ENCODE assay signal across 8 cellular contexts in the genomic region with DNA sequence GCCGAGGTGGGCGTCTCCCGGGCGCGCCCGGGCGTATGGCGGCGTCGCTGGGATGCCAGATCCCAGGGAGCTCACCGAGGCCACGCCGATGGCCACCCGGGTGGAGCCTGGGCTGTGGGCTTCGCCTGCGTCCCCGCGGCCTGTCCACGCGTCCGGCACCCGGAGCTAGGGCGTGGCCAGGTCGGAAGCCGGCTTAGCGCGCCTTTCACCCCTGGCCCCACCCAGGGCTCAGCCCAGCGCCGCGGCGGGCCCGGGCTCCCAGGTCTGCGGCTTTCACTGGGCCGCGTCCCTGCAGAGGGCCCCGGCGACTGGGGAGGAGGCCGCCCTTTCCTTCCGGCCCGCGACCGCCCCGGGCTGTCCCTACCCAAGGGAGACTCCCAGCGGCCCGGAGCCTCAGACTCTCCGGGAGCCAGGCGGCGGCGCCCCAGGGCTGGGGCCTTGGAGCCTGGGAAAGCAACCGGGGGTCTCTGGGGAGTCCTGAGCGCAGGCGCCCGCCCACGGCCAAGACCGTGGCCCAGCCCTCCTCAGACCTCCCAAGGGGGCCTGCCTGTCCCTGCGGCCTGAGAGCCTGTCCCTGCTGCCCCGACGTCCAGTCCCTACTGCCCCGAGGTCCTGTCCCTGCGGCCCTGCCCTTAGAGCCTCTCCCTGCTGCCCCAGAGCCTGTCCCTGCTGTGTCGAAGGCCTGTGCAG. TPM values are rescaled to one million over a fixed set of nuclear protein-coding genes. Genes with fewer than 3 reads are reported as not detected.
DNase-seq lines count a peak whose midpoint lies in the region; TF ChIP-seq lines count a peak whose summit lies in the region.

No MANE protein-coding gene starts in this region.

- POLR2A ChIA-PET in activated CD4-positive, alpha-beta memory T cell treated with anti-CD3 and anti-CD28 coated beads for 36 hours (lab: Charles Lee): no interaction called here

- TF ChIP-seq POLR2A in vagina (IDR thresholded peaks at IDR 0.05): no peak

- H3K36me3 ChIP-seq in vagina: no peaks in the 10 kb centered on the region

- H3K4me3 Mint-ChIP-seq in activated naive CD4-positive, alpha-beta T cell treated with anti-CD3 and anti-CD28 coated beads, Interleukin-2, amount 10 ng/mL, durations not matched to agents 7 days and 5 days: peak overlapping the region; percentile 45
- peak overlapping the region; percentile 17 for H3K4me3 Mint-ChIP-seq in activated CD4-positive, alpha-beta memory T cell treated with anti-CD3 and anti-CD28 coated beads for 36 hours
- H3K4me3 Mint-ChIP-seq in type B pancreatic cell: no peak overlapping the region

- CTCF ChIA-PET in activated naive CD4-positive, alpha-beta T cell treated with anti-CD3 and anti-CD28 coated beads, Interleukin-2, amount 10 ng/mL, durations not matched to agents 7 days and 5 days (lab: Charles Lee): interaction anchor here (0.6 to 2.1 kb wide), 4 partner anchors 11 to 157 kb away, joined by 3 to 5 read pairs (median 4); no protein-coding TSS in a partner anchor
- CTCF ChIA-PET in activated CD4-positive, alpha-beta memory T cell treated with anti-CD3 and anti-CD28 coated beads for 36 hours (lab: Charles Lee): interaction anchor here (0.9 to 1.8 kb wide), 2 partner anchors 19 to 224 kb away, joined by 3 to 5 read pairs; no protein-coding TSS in a partner anchor

- peak overlapping the region; percentile 12 to 37 for H3K4me3 ChIP-seq in vagina

- no peak for TF ChIP-seq CTCF in vagina (IDR thresholded peaks at IDR 0.05)
- TF ChIP-seq CTCF in type B pancreatic cell (conservative IDR thresholded peaks at IDR 0.05): no peak

- no peak overlapping the region for H3K27ac Mint-ChIP-seq in activated naive CD4-positive, alpha-beta T cell treated with anti-CD3 and anti-CD28 coated beads, Interleukin-2, amount 10 ng/mL, durations not matched to agents 7 days and 5 days
- no peak overlapping the region for H3K27ac Mint-ChIP-seq in activated CD4-positive, alpha-beta memory T cell treated with anti-CD3 and anti-CD28 coated beads for 36 hours
- H3K27ac Mint-ChIP-seq in type B pancreatic cell: no peak overlapping the region

- H3K9me3 Mint-ChIP-seq in activated naive CD4-positive, alpha-beta T cell treated with anti-CD3 and anti-CD28 coated beads, Interleukin-2, amount 10 ng/mL, durations not matched to agents 7 days and 5 days: no peaks in the 10 kb centered on the region
- H3K9me3 Mint-ChIP-seq in activated CD4-positive, alpha-beta memory T cell treated with anti-CD3 and anti-CD28 coated beads for 36 hours: no peaks in the 10 kb centered on the region
- no peaks in the 10 kb centered on the region for H3K9me3 Mint-ChIP-seq in type B pancreatic cell

- no peaks in the 10 kb centered on the region for H3K36me3 Mint-ChIP-seq in activated naive CD4-positive, alpha-beta T cell treated with anti-CD3 and anti-CD28 coated beads, Interleukin-2, amount 10 ng/mL, durations not matched to agents 7 days and 5 days
- no peaks in the 10 kb centered on the region for H3K36me3 Mint-ChIP-seq in activated CD4-positive, alpha-beta memory T cell treated with anti-CD3 and anti-CD28 coated beads for 36 hours
- H3K36me3 Mint-ChIP-seq in type B pancreatic cell: no peaks in the 10 kb centered on the region

- intact Hi-C loops in activated CD4-positive, alpha-beta memory T cell treated with anti-CD3 and anti-CD28 coated beads for 36 hours (cut with micrococcal nuclease): loop anchor here (5.0 kb wide), 1 partner anchor 84 kb away; no protein-coding TSS in a partner anchor
- intact Hi-C loops in vagina (cut with DNase I): no loop called here

- no peak overlapping the region for H3K27ac ChIP-seq in vagina

- peaks cover 21% of the 10 kb centered on the region for H3K4me1 ChIP-seq in vagina

- peaks cover 22% of the 10 kb centered on the region for H3K4me1 Mint-ChIP-seq in activated naive CD4-positive, alpha-beta T cell treated with anti-CD3 and anti-CD28 coated beads, Interleukin-2, amount 10 ng/mL, durations not matched to agents 7 days and 5 days
- peaks cover 9% of the 10 kb centered on the region for H3K4me1 Mint-ChIP-seq in activated CD4-positive, alpha-beta memory T cell treated with anti-CD3 and anti-CD28 coated beads for 36 hours (ENCODE audit: low read depth)
- peaks cover 14% of the 10 kb centered on the region for H3K4me1 Mint-ChIP-seq in type B pancreatic cell (ENCODE audit: unreplicated experiment)

- H3K27me3 ChIP-seq in vagina: no peaks in the 10 kb centered on the region

- H3K27me3 Mint-ChIP-seq in activated naive CD4-positive, alpha-beta T cell treated with anti-CD3 and anti-CD28 coated beads, Interleukin-2, amount 10 ng/mL, durations not matched to agents 7 days and 5 days: peaks cover 81% of the 10 kb centered on the region
- H3K27me3 Mint-ChIP-seq in activated CD4-positive, alpha-beta memory T cell treated with anti-CD3 and anti-CD28 coated beads for 36 hours: peaks cover 49% of the 10 kb centered on the region
- H3K27me3 Mint-ChIP-seq in type B pancreatic cell: peaks cover 23% of the 10 kb centered on the region

- H3K9me3 ChIP-seq in vagina: no peaks in the 10 kb centered on the region

- peak; percentile 42 for DNase-seq in activated naive CD4-positive, alpha-beta T cell treated with anti-CD3 and anti-CD28 coated beads, Interleukin-2, amount 10 ng/mL, durations not matched to agents 7 days and 5 days
- DNase-seq in activated naive CD4-positive, alpha-beta T cell treated with anti-CD3 and anti-CD28 coated beads, Interleukin-2, amount 50 U/mL, for 16 hours: no peak
- DNase-seq in activated CD4-positive, alpha-beta memory T cell treated with anti-CD3 and anti-CD28 coated beads for 36 hours: no peak
- peak; percentile 16 for DNase-seq in hepatic stellate cell (ENCODE audit: low spot score)
- no peak for DNase-seq in vagina (ENCODE audit: extremely low spot score in 2 of 2)
- DNase-seq in central memory CD4-positive, alpha-beta T cell: no peak
- DNase-seq in type B pancreatic cell (ENCODE audit: extremely low spot score, unreplicated experiment): no peak
- no peak for DNase-seq in HUDEP-2 (lab: John Stamatoyannopoulos, UW; ENCODE audit: unreplicated experiment in 76 of 76)

RNA-seq across cellular contexts. Expression of a gene that starts 36.3 kb away (rescaled TPM):
- 10 to 100 TPM; 19.5 to 23.0 TPM for total RNA-seq in activated CD4-positive, alpha-beta memory T cell treated with anti-CD3 and anti-CD28 coated beads for 36 hours
- total RNA-seq in vagina (86.2 TPM), type B pancreatic cell (ENCODE audit: low replicate concordance) (211 and 285 TPM in 2 replicates)

Comparison
In these comparisons a context has a peak if more than half of its experiments do, and no peak if none do; other contexts are left out.
1. DNase-seq: peak in activated naive CD4-positive, alpha-beta T cell treated with anti-CD3 and anti-CD28 coated beads, Interleukin-2, amount 10 ng/mL, durations not matched to agents 7 days and 5 days (single experiment) and hepatic stellate cell (single experiment); none in activated naive CD4-positive, alpha-beta T cell treated with anti-CD3 and anti-CD28 coated beads, Interleukin-2, amount 50 U/mL, for 16 hours (single experiment), activated CD4-positive, alpha-beta memory T cell treated with anti-CD3 and anti-CD28 coated beads for 36 hours (single experiment), vagina (0 of 2), central memory CD4-positive, alpha-beta T cell (single experiment), type B pancreatic cell (single experiment) and HUDEP-2 (0 of 76).